Comparison of ENCODE assay signal across 18 cellular contexts in the genomic region with DNA sequence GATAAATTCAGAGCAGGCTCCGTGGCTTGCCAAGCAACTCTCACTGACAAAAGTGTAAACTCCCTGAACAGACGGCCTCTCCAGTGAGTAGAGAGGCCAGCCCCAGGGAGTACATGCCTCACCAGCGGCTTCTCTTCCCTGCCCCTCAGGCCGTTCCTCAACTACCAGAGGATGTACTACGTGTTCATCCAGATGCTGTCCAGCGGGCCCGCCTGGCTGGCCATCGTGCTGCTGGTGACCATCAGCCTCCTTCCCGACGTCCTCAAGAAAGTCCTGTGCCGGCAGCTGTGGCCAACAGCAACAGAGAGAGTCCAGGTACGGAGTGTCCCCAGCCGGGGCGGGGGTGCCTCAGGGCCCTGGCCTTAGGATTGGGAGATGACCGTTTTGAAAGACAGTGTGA.
A peak's percentile ranks its signal among the peaks of the same experiment; 100 is the strongest.
DNase-seq lines count a peak whose midpoint lies in the region; ATAC-seq, FAIRE-seq and TF ChIP-seq lines count a peak whose summit lies in the region.
"Had no signal": no experiment of that assay in that cellular context is flagged by ENCODE, and none has a peak within 500 bp of the region (broad histone marks: within the 10 kb centered on the region; RNA-seq: fewer than 3 reads in every experiment).

No MANE protein-coding gene starts in this region.

- H3K36me3 Mint-ChIP-seq in T-helper 2 cell treated with Interferon-gamma antibody and Interleukin-4, amounts not matched to agents 5 μg/mL and 100 μg/mL, for 36 hours (ENCODE audit: low read depth), result peaks cover 36% of the 10 kb centered on the region
- H3K36me3 Mint-ChIP-seq in natural killer cell, result peaks cover 7% of the 10 kb centered on the region

- peaks cover 0 to 23% (median 3%) of the 10 kb centered on the region in 4 donors for H3K36me3 ChIP-seq in right lobe of liver
- peaks cover 29 to 69% of the 10 kb centered on the region in 2 experiments for H3K36me3 ChIP-seq in HepG2 (replicated peaks in 1 of 2; ENCODE audit: control insufficient read depth in 1 of 2, insufficient read depth in 2 of 2, low read length in 2 of 2)

- TF ChIP-seq CTCF in right lobe of liver (IDR thresholded peaks at IDR 0.05) (no peak), HepG2 (CRISPR knock-in tag; IDR thresholded peaks at IDR 0.05) (no peak), natural killer cell (IDR thresholded peaks at IDR 0.05) (no peak)

- H3K4me1 Mint-ChIP-seq in T-helper 2 cell treated with Interferon-gamma antibody and Interleukin-4, amounts not matched to agents 5 μg/mL and 100 μg/mL, for 36 hours (ENCODE audit: low read depth), result peaks cover 17% of the 10 kb centered on the region
- peaks cover 26% of the 10 kb centered on the region in 2 donors for H3K4me1 Mint-ChIP-seq in natural killer cell

- TF ChIP-seq POLR2A in right lobe of liver (IDR thresholded peaks at IDR 0.05) (no peak), HepG2 (IDR thresholded peaks at IDR 0.05; ENCODE audit: insufficient read depth in 1 of 2, low read depth in 2 of 2, low read length in 2 of 2) (no peak)

- H4K20me1 ChIP-seq in HepG2 (ENCODE audit: insufficient read depth, low read length), result no peaks in the 10 kb centered on the region

- H3K9me3 Mint-ChIP-seq in T-helper 2 cell treated with Interferon-gamma antibody and Interleukin-4, amounts not matched to agents 5 μg/mL and 100 μg/mL, for 36 hours, result peaks cover 20% of the 10 kb centered on the region
- H3K9me3 Mint-ChIP-seq in natural killer cell, result peaks cover 8 to 10% of the 10 kb centered on the region in 2 donors
- H3K9me3 Mint-ChIP-seq: IgD-negative memory B cell had no signal

- BruUV-seq in HepG2 (replicated peaks; lab: Mats Ljungman, UMichigan), result no TSS peak

- peak overlapping the region; percentile 72 for H3K27ac Mint-ChIP-seq in T-helper 2 cell treated with Interferon-gamma antibody and Interleukin-4, amounts not matched to agents 5 μg/mL and 100 μg/mL, for 36 hours
- H3K27ac Mint-ChIP-seq in natural killer cell, result peak overlapping the region in 1 of 2 donors; percentile 29

- H3K79me2 ChIP-seq in HepG2 (ENCODE audit: insufficient read depth, low read length), result no peaks in the 10 kb centered on the region

- CTCF ChIA-PET in HepG2 (lab: Yijun Ruan, JAX; ENCODE audit: low intra/inter-chr PET ratio, low total read pairs), result no interaction called here

- H3K4me3 ChIP-seq in right lobe of liver (no peak overlapping the region), HepG2 (replicated peaks in 1 of 3; ENCODE audit: insufficient read depth in 1 of 3, low read depth in 2 of 3, low read length in 3 of 3) (no peak overlapping the region)

- H2AFZ ChIP-seq in HepG2 (ENCODE audit: low read length), result no peak overlapping the region

- H3K9ac ChIP-seq in HepG2 (ENCODE audit: insufficient read depth, low read depth, low read length), result no peak overlapping the region

- TF ChIP-seq RAD21 in HepG2 (CRISPR knock-in tag; IDR thresholded peaks at IDR 0.05), result no peak

- H3K27me3 ChIP-seq in right lobe of liver, result no peaks in the 10 kb centered on the region
- no peaks in the 10 kb centered on the region for H3K27me3 ChIP-seq in HepG2 (ENCODE audit: control insufficient read depth in 1 of 2, insufficient read depth in 2 of 2, low read length in 2 of 2)

- in situ Hi-C loops in HepG2 (cut with HindIII; ENCODE audit: extremely low pct_ligation_motif_present, low pct_unique_long_range_greater_than_20kb), result no loop called here

- POLR2A ChIA-PET in HepG2 (lab: Yijun Ruan, JAX), result no interaction called here

- no peak for FAIRE-seq in HepG2 (lab: Jason Lieb, UNC)

- intact Hi-C loops in right lobe of liver (cut with DNase I) (loop anchor here (10.0 kb wide), 1 partner anchor 231 kb away; no protein-coding TSS in a partner anchor), HepG2 (cut with micrococcal nuclease; ENCODE audit: unreplicated experiment) (no loop called here), natural killer cell (cut with micrococcal nuclease) (no loop called here)

- no peak overlapping the region for H3K4me2 ChIP-seq in HepG2 (ENCODE audit: low read depth, low read length)

- DNase-seq in T-helper 2 cell treated with Interferon-gamma antibody and Interleukin-4, amounts not matched to agents 5 μg/mL and 100 μg/mL, for 36 hours (ENCODE audit: low spot score), result no peak
- DNase-seq in T-helper 2 cell (no peak), right lobe of liver (peak in 2 of 3 donors; percentile 15 to 44), HepG2 (ENCODE audit: low spot score) (no peak), natural killer cell (no peak), dermis blood vessel endothelial cell (no peak), NCI-H146 treated with DMSO at 0.1 percent for 48 hours (lab: John Stamatoyannopoulos, UW; ENCODE audit: unreplicated experiment) (no peak)
- no peak for DNase-seq in stimulated activated CD4-positive, alpha-beta T cell treated with anti-CD3 and anti-CD28 coated beads, Interleukin-4, amount 100 ng/mL, for 1 hour
- DNase-seq: CD4-positive, CD25-positive, alpha-beta regulatory T cell; NCI-H1417; NCI-H1930; NCI-H2171; NCI-H446 treated with DMSO at 0.1 percent for 48 hours; NK-92 treated with Interleukin-12 subunit alpha and Interleukin-12 subunit beta, amount 100 ng/mL, for 24 hours had no signal

- H3K27me3 Mint-ChIP-seq in T-helper 2 cell treated with Interferon-gamma antibody and Interleukin-4, amounts not matched to agents 5 μg/mL and 100 μg/mL, for 36 hours (ENCODE audit: low read depth), result peaks cover 4% of the 10 kb centered on the region
- H3K27me3 Mint-ChIP-seq in natural killer cell (ENCODE audit: low read depth in 2 of 2), result no peaks in the 10 kb centered on the region
- H3K27me3 Mint-ChIP-seq: B cell; CD4-positive, CD25-positive, alpha-beta regulatory T cell; IgD-negative memory B cell had no signal

- H3K4me1 ChIP-seq in right lobe of liver (no peaks in the 10 kb centered on the region), HepG2 (ENCODE audit: insufficient read depth, low read length) (peaks cover 6% of the 10 kb centered on the region; the same call in 1 of the 2 replicates)

- ATAC-seq in right lobe of liver (no peak), HepG2 (no peak), natural killer cell (no peak)
- ATAC-seq: HCT116 had no signal

- no peak overlapping the region for H3K4me3 Mint-ChIP-seq in T-helper 2 cell treated with Interferon-gamma antibody and Interleukin-4, amounts not matched to agents 5 μg/mL and 100 μg/mL, for 36 hours
- H3K4me3 Mint-ChIP-seq in natural killer cell, result peak overlapping the region; percentile 72

- no peaks in the 10 kb centered on the region for H3K9me3 ChIP-seq in right lobe of liver
- no peaks in the 10 kb centered on the region for H3K9me3 ChIP-seq in HepG2 (ENCODE audit: low read length)

- TF ChIP-seq EP300 in HepG2 (IDR thresholded peaks at IDR 0.05; ENCODE audit: low read depth in 2 of 2, low read length in 2 of 2), result no peak
- no peak for TF ChIP-seq EP300 in HepG2 (CRISPR knock-in tag; IDR thresholded peaks at IDR 0.05; ENCODE audit: borderline replicate concordance)

- WGBS in right lobe of liver (ENCODE audit: insufficient coverage, low coverage, low lambda C conversion rate, missing lambda C conversion rate), result 87% methylated on average over 6 of the region's 15 CpGs
- WGBS in HepG2 (ENCODE audit: low lambda C conversion rate), result 94% methylated on average over 15 of the region's 15 CpGs

- H3K27ac ChIP-seq in right lobe of liver, result no peak overlapping the region
- no peak overlapping the region for H3K27ac ChIP-seq in HepG2 (ENCODE audit: extremely low read length, insufficient read depth, low read length)
- H3K27ac ChIP-seq: 22Rv1 had no signal

TF ChIP-seq in HepG2, 621 proteins besides CTCF, POLR2A, EP300 and RAD21:
- TF ChIP-seq NFE2 (CRISPR knock-in tag; IDR thresholded peaks at IDR 0.05) (no peak), JDP2 (CRISPR knock-in tag; IDR thresholded peaks at IDR 0.05; ENCODE audit: borderline replicate concordance) (no peak), ZNF703 (CRISPR knock-in tag; IDR thresholded peaks at IDR 0.05; ENCODE audit: borderline replicate concordance) (no peak), PAX8 (CRISPR knock-in tag; IDR thresholded peaks at IDR 0.05; ENCODE audit: borderline replicate concordance) (no peak)
- TF ChIP-seq, protein P1, sequence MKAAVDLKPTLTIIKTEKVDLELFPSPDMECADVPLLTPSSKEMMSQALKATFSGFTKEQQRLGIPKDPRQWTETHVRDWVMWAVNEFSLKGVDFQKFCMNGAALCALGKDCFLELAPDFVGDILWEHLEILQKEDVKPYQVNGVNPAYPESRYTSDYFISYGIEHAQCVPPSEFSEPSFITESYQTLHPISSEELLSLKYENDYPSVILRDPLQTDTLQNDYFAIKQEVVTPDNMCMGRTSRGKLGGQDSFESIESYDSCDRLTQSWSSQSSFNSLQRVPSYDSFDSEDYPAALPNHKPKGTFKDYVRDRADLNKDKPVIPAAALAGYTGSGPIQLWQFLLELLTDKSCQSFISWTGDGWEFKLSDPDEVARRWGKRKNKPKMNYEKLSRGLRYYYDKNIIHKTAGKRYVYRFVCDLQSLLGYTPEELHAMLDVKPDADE (CRISPR knock-in tag; IDR thresholded peaks at IDR 0.05), result no peak

Comparison
In these comparisons a context has a peak if more than half of its experiments do, and no peak if none do; other contexts are left out.
1. DNase-seq: peak in right lobe of liver (2 of 3); none in T-helper 2 cell treated with Interferon-gamma antibody and Interleukin-4, amounts not matched to agents 5 μg/mL and 100 μg/mL, for 36 hours (single experiment), T-helper 2 cell (0 of 5), HepG2 (single experiment), natural killer cell (single experiment), dermis blood vessel endothelial cell (single experiment), NCI-H146 treated with DMSO at 0.1 percent for 48 hours (single experiment) and stimulated activated CD4-positive, alpha-beta T cell treated with anti-CD3 and anti-CD28 coated beads, Interleukin-4, amount 100 ng/mL, for 1 hour (single experiment).
2. intact Hi-C loops: an anchor here in right lobe of liver (10.0 kb wide); none called in HepG2 and natural killer cell.